Comparison of ENCODE assay signal across 9 cellular contexts in the genomic region with DNA sequence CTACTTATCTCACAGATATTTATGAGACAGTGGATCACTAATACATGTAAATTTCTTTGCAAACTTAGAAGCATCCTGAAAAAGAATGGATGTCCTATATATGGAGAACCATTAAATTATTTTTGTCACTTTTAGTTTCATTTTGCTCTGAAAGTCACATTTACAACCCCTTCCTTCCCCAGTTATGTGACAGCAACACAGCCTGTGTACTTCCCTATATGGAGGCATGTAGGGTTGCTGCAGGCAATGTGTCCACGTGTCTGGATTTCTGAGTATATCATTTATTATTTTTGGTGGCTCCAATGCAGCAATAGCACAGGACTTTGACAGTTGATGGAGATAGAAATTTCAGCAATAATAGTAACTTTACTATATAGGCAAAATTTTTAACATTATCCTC.
DNase-seq lines count a peak whose midpoint lies in the region; ATAC-seq and TF ChIP-seq lines count a peak whose summit lies in the region.
"Had no signal": no experiment of that assay in that cellular context is flagged by ENCODE, and none has a peak within 500 bp of the region (broad histone marks: within the 10 kb centered on the region; RNA-seq: fewer than 3 reads in every experiment).

No MANE protein-coding gene starts in this region.

- DNase-seq in GM10266 (ENCODE audit: extremely low spot score) (peak; percentile 27), UCSD-AML1 (lab: John Stamatoyannopoulos, UW; ENCODE audit: unreplicated experiment) (peak; percentile 11), NCI-H2081 (lab: John Stamatoyannopoulos, UW) (no peak), suprapubic skin (ENCODE audit: low spot score in 2 of 2) (no peak), COLO668 (lab: John Stamatoyannopoulos, UW; ENCODE audit: unreplicated experiment) (no peak), left ventricle myocardium inferior (no peak)

- H3K27ac ChIP-seq in suprapubic skin, result no peak overlapping the region
- H3K27ac ChIP-seq in left ventricle myocardium inferior (replicated peaks), result no peak overlapping the region

- 17% methylated on average over 1 of the region's 1 CpG for WGBS in suprapubic skin

- TF ChIP-seq CTCF in GM10266 (IDR thresholded peaks at IDR 0.05; ENCODE audit: control insufficient read depth, insufficient read depth, low read depth, missing control alignments) (no peak), suprapubic skin (IDR thresholded peaks at IDR 0.05) (no peak), left ventricle myocardium inferior (IDR thresholded peaks at IDR 0.05; ENCODE audit: borderline replicate concordance) (no peak)

- H3K4me3 ChIP-seq in suprapubic skin (no peak overlapping the region), left ventricle myocardium inferior (no peak overlapping the region)
- H3K4me3 ChIP-seq: K562 had no signal

- TF ChIP-seq EP300 in suprapubic skin (IDR thresholded peaks at IDR 0.05), result no peak

- H3K36me3 ChIP-seq in suprapubic skin (no peaks in the 10 kb centered on the region), left ventricle myocardium inferior (no peaks in the 10 kb centered on the region)

- H3K27me3 ChIP-seq in suprapubic skin (no peaks in the 10 kb centered on the region), left ventricle myocardium inferior (ENCODE audit: low read depth) (no peaks in the 10 kb centered on the region)

- ATAC-seq in GM19467 (IDR thresholded peaks at IDR 0.05; ENCODE audit: unreplicated experiment) (peak; percentile 92), HG03139 (IDR thresholded peaks at IDR 0.05; ENCODE audit: unreplicated experiment) (peak; percentile 85)
- ATAC-seq: K562 had no signal

- TF ChIP-seq POLR2A in suprapubic skin (IDR thresholded peaks at IDR 0.05), result no peak

- intact Hi-C loops in left ventricle myocardium inferior (cut with micrococcal nuclease), result no loop called here

- H3K4me1 ChIP-seq in suprapubic skin, result no peaks in the 10 kb centered on the region
- no peaks in the 10 kb centered on the region for H3K4me1 ChIP-seq in left ventricle myocardium inferior

- H3K9me3 ChIP-seq in suprapubic skin, result no peaks in the 10 kb centered on the region
- H3K9me3 ChIP-seq in left ventricle myocardium inferior (replicated peaks), result no peaks in the 10 kb centered on the region

Comparison
In these comparisons a context has a peak if more than half of its experiments do, and no peak if none do; other contexts are left out.
1. DNase-seq: peak in GM10266 (single experiment) and UCSD-AML1 (single experiment); none in NCI-H2081 (0 of 2), suprapubic skin (0 of 2), COLO668 (single experiment) and left ventricle myocardium inferior (single experiment).